In genomic region chr11:96065379-96065778, GRCh38 we compare ENCODE assay signal across 13 cellular contexts.
"Had no signal": no experiment of that assay in that cellular context is flagged by ENCODE, and none has a peak within 500 bp of the region (broad histone marks: within the 10 kb centered on the region; RNA-seq: fewer than 3 reads in every experiment).

No MANE protein-coding gene starts in this region.

- H3K9me3 Mint-ChIP-seq: activated B cell treated with CpG ODN at 0.5 μM for 24 hours had no signal

- H3K27ac Mint-ChIP-seq: activated B cell treated with CpG ODN at 0.5 μM for 24 hours; activated CD4-positive, alpha-beta T cell treated with anti-CD3 and anti-CD28 coated beads, Interleukin-2, amount 10 ng/mL, durations not matched to agents 24 days and 14 days had no signal

- H3K27ac ChIP-seq: gastroesophageal sphincter, parathyroid adenoma, upper lobe of right lung had no signal

- H3K4me3 ChIP-seq: gastroesophageal sphincter, lung, upper lobe of right lung had no signal

- H3K9me3 ChIP-seq: gastroesophageal sphincter, upper lobe of right lung had no signal

- H3K27me3 Mint-ChIP-seq: activated B cell treated with CpG ODN at 0.5 μM for 24 hours; activated CD4-positive, alpha-beta T cell treated with anti-CD3 and anti-CD28 coated beads, Interleukin-2, amount 10 ng/mL, durations not matched to agents 24 days and 14 days had no signal

- H3K27me3 ChIP-seq: gastroesophageal sphincter, upper lobe of right lung had no signal

- DNase-seq: activated B cell treated with CpG ODN at 0.5 μM for 24 hours; activated CD4-positive, alpha-beta T cell treated with anti-CD3 and anti-CD28 coated beads, Interleukin-2, amount 10 ng/mL, durations not matched to agents 24 days and 14 days; activated effector memory CD4-positive, alpha-beta T cell treated with anti-CD3 and anti-CD28 coated beads, Interleukin-2, amount 50 U/mL, for 16 hours; erythroblast; left colon; midbrain; stimulated activated CD4-positive, alpha-beta T cell treated with anti-CD3 and anti-CD28 coated beads, Interleukin-15, amount 100 ng/mL, for 24 hours; stimulated activated CD4-positive, alpha-beta T cell treated with anti-CD3 and anti-CD28 coated beads, Interleukin-4, amount 100 ng/mL, for 24 hours; stimulated activated naive CD8-positive, alpha-beta T cell treated with anti-CD3 and anti-CD28 coated beads, Interleukin-15, Interleukin-2, amounts not matched to agents 100 U/mL and 50 U/mL, for 24 hours; upper lobe of right lung had no signal

- H2AFZ ChIP-seq: parathyroid adenoma had no signal

- H3K4me3 Mint-ChIP-seq: activated B cell treated with CpG ODN at 0.5 μM for 24 hours; activated CD4-positive, alpha-beta T cell treated with anti-CD3 and anti-CD28 coated beads, Interleukin-2, amount 10 ng/mL, durations not matched to agents 24 days and 14 days had no signal

- H3K9ac ChIP-seq: parathyroid adenoma had no signal

- H3K36me3 ChIP-seq: gastroesophageal sphincter, upper lobe of right lung had no signal

- ATAC-seq: gastroesophageal sphincter, left colon, upper lobe of right lung had no signal
